14 cellular contexts compared by ENCODE assay signal in genomic region chr10:22435650-22436049, GRCh38.
DNase-seq lines count a peak whose midpoint lies in the region; ATAC-seq, FAIRE-seq and TF ChIP-seq lines count a peak whose summit lies in the region.
"Had no signal": no experiment of that assay in that cellular context is flagged by ENCODE, and none has a peak within 500 bp of the region (broad histone marks: within the 10 kb centered on the region; RNA-seq: fewer than 3 reads in every experiment).

No MANE protein-coding gene starts in this region.

- no peaks in the 10 kb centered on the region for H3K36me3 ChIP-seq in HepG2 (replicated peaks in 1 of 2; ENCODE audit: control insufficient read depth in 1 of 2, insufficient read depth in 2 of 2, low read length in 2 of 2)
- H3K36me3 ChIP-seq in right lobe of liver = no peaks in the 10 kb centered on the region

- no TSS peak for BruUV-seq in HepG2 (replicated peaks; lab: Mats Ljungman, UMichigan)

- no peak for TF ChIP-seq CTCF in HepG2 (CRISPR knock-in tag; IDR thresholded peaks at IDR 0.05)
- no peak for TF ChIP-seq CTCF in right lobe of liver (IDR thresholded peaks at IDR 0.05)
- no peak for TF ChIP-seq CTCF in mesothelial cell of epicardium (IDR thresholded peaks at IDR 0.05; ENCODE audit: unreplicated experiment)
- TF ChIP-seq CTCF in type B pancreatic cell (conservative IDR thresholded peaks at IDR 0.05) = no peak
- no peak for TF ChIP-seq CTCF in GM10266 (IDR thresholded peaks at IDR 0.05; ENCODE audit: control insufficient read depth, insufficient read depth, low read depth, missing control alignments)

- FAIRE-seq in HepG2 (lab: Jason Lieb, UNC) = no peak

- H3K27me3 ChIP-seq in HepG2 (ENCODE audit: control insufficient read depth in 1 of 2, insufficient read depth in 2 of 2, low read length in 2 of 2) = peaks cover 0 to 16% of the 10 kb centered on the region in 2 experiments; a peak in 4 of 5 replicates
- H3K27me3 ChIP-seq in right lobe of liver = no peaks in the 10 kb centered on the region

- no peak for TF ChIP-seq RAD21 in HepG2 (CRISPR knock-in tag; IDR thresholded peaks at IDR 0.05)

- H3K9ac ChIP-seq in HepG2 (ENCODE audit: insufficient read depth, low read depth, low read length) = no peak overlapping the region

- intact Hi-C loops in HepG2 (cut with micrococcal nuclease; ENCODE audit: unreplicated experiment) (loop anchor here (5.0 to 10.0 kb wide), 3 partner anchors 93 to 431 kb away; partner anchors contain the start of genes COMMD3 and DNAJC1), right lobe of liver (cut with DNase I) (no loop called here)

- CTCF ChIA-PET in HepG2 (lab: Yijun Ruan, JAX; ENCODE audit: low intra/inter-chr PET ratio, low total read pairs) = no interaction called here
- CTCF ChIA-PET in activated CD8-positive, alpha-beta T cell treated with anti-CD3 and anti-CD28 coated beads, Interleukin-2, amount 10 ng/mL, durations not matched to agents 7 days and 5 days (lab: Charles Lee) = interaction anchor here (1.1 kb wide), 1 partner anchor 553 kb away, joined by 3 read pairs; no protein-coding TSS in a partner anchor

- H3K4me2 ChIP-seq in HepG2 (ENCODE audit: low read depth, low read length) = no peak overlapping the region

- no peaks in the 10 kb centered on the region for H3K79me2 ChIP-seq in HepG2 (ENCODE audit: insufficient read depth, low read length)

- H3K36me3 Mint-ChIP-seq in activated CD8-positive, alpha-beta T cell treated with anti-CD3 and anti-CD28 coated beads, Interleukin-2, amount 10 ng/mL, durations not matched to agents 7 days and 5 days (ENCODE audit: low read depth) = peaks cover 6% of the 10 kb centered on the region
- H3K36me3 Mint-ChIP-seq in mesothelial cell of epicardium (no peaks in the 10 kb centered on the region), type B pancreatic cell (no peaks in the 10 kb centered on the region)

- H3K27ac Mint-ChIP-seq in activated CD8-positive, alpha-beta T cell treated with anti-CD3 and anti-CD28 coated beads, Interleukin-2, amount 10 ng/mL, durations not matched to agents 7 days and 5 days = no peak overlapping the region
- H3K27ac Mint-ChIP-seq in mesothelial cell of epicardium (peak overlapping the region; percentile 79), type B pancreatic cell (no peak overlapping the region)

- no peak overlapping the region for H3K27ac ChIP-seq in HepG2 (ENCODE audit: extremely low read length, insufficient read depth, low read length)
- H3K27ac ChIP-seq in right lobe of liver = no peak overlapping the region

- H3K4me3 Mint-ChIP-seq in activated CD8-positive, alpha-beta T cell treated with anti-CD3 and anti-CD28 coated beads, Interleukin-2, amount 10 ng/mL, durations not matched to agents 7 days and 5 days = peak overlapping the region; percentile 49
- H3K4me3 Mint-ChIP-seq in mesothelial cell of epicardium (peak overlapping the region; percentile 44), type B pancreatic cell (peak overlapping the region; percentile 63)

- TF ChIP-seq POLR2A in HepG2 (IDR thresholded peaks at IDR 0.05; ENCODE audit: insufficient read depth in 1 of 2, low read depth in 2 of 2, low read length in 2 of 2) (no peak), right lobe of liver (IDR thresholded peaks at IDR 0.05) (no peak)

- in situ Hi-C loops in HepG2 (cut with HindIII; ENCODE audit: extremely low pct_ligation_motif_present, low pct_unique_long_range_greater_than_20kb) = no loop called here

- WGBS in HepG2 (ENCODE audit: low lambda C conversion rate) = 76% methylated on average over 10 of the region's 10 CpGs
- WGBS in right lobe of liver (ENCODE audit: insufficient coverage, low coverage, low lambda C conversion rate, missing lambda C conversion rate) = 92% methylated on average over 5 of the region's 10 CpGs

- no peaks in the 10 kb centered on the region for H4K20me1 ChIP-seq in HepG2 (ENCODE audit: insufficient read depth, low read length)

- ATAC-seq in HepG2 (no peak), right lobe of liver (no peak), HG03108 (IDR thresholded peaks at IDR 0.05; ENCODE audit: unreplicated experiment) (no peak)
- ATAC-seq in activated CD8-positive, alpha-beta T cell treated with anti-CD3 and anti-CD28 coated beads, Interleukin-2, amount 10 ng/mL, durations not matched to agents 7 days and 5 days = no peak

- H3K4me1 Mint-ChIP-seq in activated CD8-positive, alpha-beta T cell treated with anti-CD3 and anti-CD28 coated beads, Interleukin-2, amount 10 ng/mL, durations not matched to agents 7 days and 5 days (ENCODE audit: low read depth) = peaks cover 37% of the 10 kb centered on the region
- peaks cover 54% of the 10 kb centered on the region for H3K4me1 Mint-ChIP-seq in mesothelial cell of epicardium
- peaks cover 23% of the 10 kb centered on the region for H3K4me1 Mint-ChIP-seq in type B pancreatic cell (ENCODE audit: unreplicated experiment)

- POLR2A ChIA-PET in HepG2 (lab: Yijun Ruan, JAX) = no interaction called here
- POLR2A ChIA-PET in activated CD8-positive, alpha-beta T cell treated with anti-CD3 and anti-CD28 coated beads, Interleukin-2, amount 10 ng/mL, durations not matched to agents 7 days and 5 days (lab: Charles Lee) = interaction anchor here (1.2 to 1.6 kb wide), 2 partner anchors 92 to 278 kb away, joined by 4 to 5 read pairs; partner anchors contain the start of gene PIP4K2A

- DNase-seq in HepG2 (ENCODE audit: low spot score) (no peak), right lobe of liver (no peak), mesothelial cell of epicardium (ENCODE audit: low spot score in 2 of 2, unreplicated experiment in 2 of 2) (no peak), type B pancreatic cell (ENCODE audit: extremely low spot score, unreplicated experiment) (no peak), GM10266 (ENCODE audit: extremely low spot score) (no peak), retina (no peak)
- no peak for DNase-seq in activated CD8-positive, alpha-beta T cell treated with anti-CD3 and anti-CD28 coated beads, Interleukin-2, amount 10 ng/mL, durations not matched to agents 7 days and 5 days
- DNase-seq: cortex of kidney; HCEC 1CT; midbrain; MV-4-11; NCI-H2171; stimulated activated naive CD4-positive, alpha-beta T cell had no signal

- no peaks in the 10 kb centered on the region for H3K9me3 ChIP-seq in HepG2 (ENCODE audit: low read length)
- H3K9me3 ChIP-seq in right lobe of liver = no peaks in the 10 kb centered on the region

- H2AFZ ChIP-seq in HepG2 (ENCODE audit: low read length) = no peak overlapping the region

- H3K4me3 ChIP-seq in HepG2 (replicated peaks in 1 of 3; ENCODE audit: insufficient read depth in 1 of 3, low read depth in 2 of 3, low read length in 3 of 3) = no peak overlapping the region
- no peak overlapping the region for H3K4me3 ChIP-seq in right lobe of liver

- H3K9me3 Mint-ChIP-seq in activated CD8-positive, alpha-beta T cell treated with anti-CD3 and anti-CD28 coated beads, Interleukin-2, amount 10 ng/mL, durations not matched to agents 7 days and 5 days (ENCODE audit: insufficient read depth) = no peaks in the 10 kb centered on the region
- no peaks in the 10 kb centered on the region for H3K9me3 Mint-ChIP-seq in mesothelial cell of epicardium
- peaks cover 5% of the 10 kb centered on the region for H3K9me3 Mint-ChIP-seq in type B pancreatic cell

- H3K27me3 Mint-ChIP-seq in activated CD8-positive, alpha-beta T cell treated with anti-CD3 and anti-CD28 coated beads, Interleukin-2, amount 10 ng/mL, durations not matched to agents 7 days and 5 days (ENCODE audit: low read depth) = peaks cover 5% of the 10 kb centered on the region
- no peaks in the 10 kb centered on the region for H3K27me3 Mint-ChIP-seq in mesothelial cell of epicardium (ENCODE audit: low read depth)
- no peaks in the 10 kb centered on the region for H3K27me3 Mint-ChIP-seq in type B pancreatic cell

- TF ChIP-seq EP300 in HepG2 (IDR thresholded peaks at IDR 0.05; ENCODE audit: low read depth in 2 of 2, low read length in 2 of 2) (no peak), HepG2 (CRISPR knock-in tag; IDR thresholded peaks at IDR 0.05; ENCODE audit: borderline replicate concordance) (no peak)

- peaks cover 15% of the 10 kb centered on the region for H3K4me1 ChIP-seq in HepG2 (ENCODE audit: insufficient read depth, low read length)
- H3K4me1 ChIP-seq in right lobe of liver = peaks cover 0 to 12% (median 4%) of the 10 kb centered on the region in 4 donors

TF ChIP-seq in HepG2, 621 proteins besides CTCF, POLR2A, EP300 and RAD21:
- TF ChIP-seq ZNF770 (CRISPR knock-in tag; IDR thresholded peaks at IDR 0.05) (0 out of 2 replicates have a peak, but pooled peaks have one; percentile 37), NFYB (CRISPR knock-in tag; IDR thresholded peaks at IDR 0.05) (no peak)
